Comparison of ENCODE assay signal across 9 cellular contexts in genomic region chr9:34403554-34404380, GRCh38. TPM values are rescaled to one million over a fixed set of nuclear protein-coding genes. Genes with fewer than 3 reads are reported as not detected.
DNase-seq lines count a peak whose midpoint lies in the region; ATAC-seq and TF ChIP-seq lines count a peak whose summit lies in the region.
"Had no signal": no experiment of that assay in that cellular context is flagged by ENCODE, and none has a peak within 500 bp of the region (broad histone marks: within the 10 kb centered on the region; RNA-seq: fewer than 3 reads in every experiment).

No MANE protein-coding gene starts in this region.

- intact Hi-C loops in Right ventricle myocardium superior (cut with DNase I), result loop anchor here (2.0 to 10.0 kb wide), 2 partner anchors 97 to 191 kb away; no protein-coding TSS in a partner anchor

- no peaks in the 10 kb centered on the region for H3K4me1 ChIP-seq in DND-41 (ENCODE audit: insufficient read depth, low read length)
- H3K4me1 ChIP-seq in KMS-11 (ENCODE audit: low read depth, poor library complexity, severe bottlenecking), result no peaks in the 10 kb centered on the region

- H3K9ac ChIP-seq in DND-41 (ENCODE audit: low read depth, low read length) (no peak overlapping the region), KMS-11 (no peak overlapping the region)

- no peak overlapping the region for H2AFZ ChIP-seq in DND-41 (ENCODE audit: low read depth, low read length)
- H2AFZ ChIP-seq in KMS-11 (ENCODE audit: low read depth), result no peak overlapping the region

- no peaks in the 10 kb centered on the region for H3K27me3 ChIP-seq in DND-41 (ENCODE audit: insufficient read depth, low read length, poor library complexity)
- H3K27me3 ChIP-seq in KMS-11 (ENCODE audit: insufficient read depth, low read depth), result no peaks in the 10 kb centered on the region

- H3K9me3 Mint-ChIP-seq in progenitor cell of endocrine pancreas (ENCODE audit: low read depth), result no peaks in the 10 kb centered on the region
- H3K9me3 Mint-ChIP-seq: activated naive CD4-positive, alpha-beta T cell treated with anti-CD3 and anti-CD28 coated beads, Interleukin-2, amount 50 U/mL, for 24 hours had no signal

- H3K4me2 ChIP-seq in DND-41 (ENCODE audit: insufficient read depth, low read length) (no peak overlapping the region), KMS-11 (no peak overlapping the region)

- peaks cover 19% of the 10 kb centered on the region for H4K20me1 ChIP-seq in DND-41 (ENCODE audit: insufficient read depth, low read length)
- H4K20me1 ChIP-seq in KMS-11 (ENCODE audit: insufficient read depth), result no peaks in the 10 kb centered on the region

- H3K4me3 ChIP-seq in DND-41 (ENCODE audit: low read depth in 1 of 2, low read length in 2 of 2) (no peak overlapping the region), KMS-11 (IDR thresholded peaks at IDR 0.05; ENCODE audit: insufficient read depth, low read depth, low read length) (no peak overlapping the region)

- no peaks in the 10 kb centered on the region for H3K9me3 ChIP-seq in DND-41 (ENCODE audit: insufficient read depth, low read length, severe bottlenecking)

- no peaks in the 10 kb centered on the region for H3K27me3 Mint-ChIP-seq in progenitor cell of endocrine pancreas
- H3K27me3 Mint-ChIP-seq: activated naive CD4-positive, alpha-beta T cell treated with anti-CD3 and anti-CD28 coated beads, Interleukin-2, amount 50 U/mL, for 24 hours had no signal

- no peaks in the 10 kb centered on the region for H3K4me1 Mint-ChIP-seq in progenitor cell of endocrine pancreas (ENCODE audit: low read depth)
- H3K4me1 Mint-ChIP-seq: activated naive CD4-positive, alpha-beta T cell treated with anti-CD3 and anti-CD28 coated beads, Interleukin-2, amount 50 U/mL, for 24 hours had no signal

- no peak overlapping the region for H3K4me3 Mint-ChIP-seq in progenitor cell of endocrine pancreas (ENCODE audit: low read depth)
- H3K4me3 Mint-ChIP-seq: activated naive CD4-positive, alpha-beta T cell treated with anti-CD3 and anti-CD28 coated beads, Interleukin-2, amount 50 U/mL, for 24 hours had no signal

- DNase-seq in DND-41, result peak; percentile 60
- peak; percentile 61 for DNase-seq in RPMI7951 (ENCODE audit: low read depth)
- DNase-seq in activated naive CD8-positive, alpha-beta T cell treated with anti-CD3 and anti-CD28 coated beads, Interleukin-2, amount 50 U/mL, for 16 hours (ENCODE audit: low read depth, low spot score), result peak; percentile 15
- DNase-seq in Right ventricle myocardium superior, result peak; percentile 72
- peak; percentile 65 for DNase-seq in progenitor cell of endocrine pancreas (ENCODE audit: low spot score, unreplicated experiment)
- no peak for DNase-seq in SKM-1 (lab: John Stamatoyannopoulos, UW; ENCODE audit: unreplicated experiment)

- no peak overlapping the region for H3K27ac Mint-ChIP-seq in progenitor cell of endocrine pancreas
- H3K27ac Mint-ChIP-seq: activated naive CD4-positive, alpha-beta T cell treated with anti-CD3 and anti-CD28 coated beads, Interleukin-2, amount 50 U/mL, for 24 hours had no signal

- ATAC-seq in DND-41 (ENCODE audit: insufficient read depth, low read depth) (peak; percentile 52; the same call in 1 of the 3 replicates), Right ventricle myocardium superior (ENCODE audit: poor library complexity) (peak; percentile 71), HG03097 (IDR thresholded peaks at IDR 0.05; ENCODE audit: low FRiP score, unreplicated experiment) (no peak)

- H3K79me2 ChIP-seq in DND-41 (ENCODE audit: insufficient read depth, low read length) (no peaks in the 10 kb centered on the region), KMS-11 (ENCODE audit: insufficient read depth, low read depth) (no peaks in the 10 kb centered on the region)

- peaks cover 2% of the 10 kb centered on the region for H3K36me3 Mint-ChIP-seq in progenitor cell of endocrine pancreas (ENCODE audit: insufficient read depth)

- peak; percentile 97 for TF ChIP-seq CTCF in DND-41 (IDR thresholded peaks at IDR 0.05; ENCODE audit: borderline replicate concordance, extremely low read depth, low read length, poor library complexity, severe bottlenecking)
- TF ChIP-seq CTCF in KMS-11 (conservative IDR thresholded peaks at IDR 0.05; ENCODE audit: low read depth, low read length), result peak; percentile 99
- peak; percentile 94 for TF ChIP-seq CTCF in progenitor cell of endocrine pancreas (IDR thresholded peaks at IDR 0.05; ENCODE audit: unreplicated experiment)

- peaks cover 30% of the 10 kb centered on the region for H3K36me3 ChIP-seq in DND-41 (ENCODE audit: insufficient read depth, low read length)
- H3K36me3 ChIP-seq in KMS-11 (ENCODE audit: insufficient read depth), result no peaks in the 10 kb centered on the region

- H3K27ac ChIP-seq in DND-41 (ENCODE audit: low read length) (no peak overlapping the region), KMS-11 (no peak overlapping the region)

RNA-seq across cellular contexts. Expression of gene MYORG, which starts 27.1 kb away (rescaled TPM):
- total RNA-seq in RPMI7951 (2014; rRNA removed; shearing (Covaris generic)), result 1.7 and 2.0 TPM in 2 replicates
- total RNA-seq in Right ventricle myocardium superior, result 8.1 TPM
- 8.8 and 9.2 TPM in 2 replicates for total RNA-seq in progenitor cell of endocrine pancreas

RNA-seq across cellular contexts. Expression of gene FAM219A, which starts 54.6 kb away (rescaled TPM):
- 10.7 and 11.2 TPM in 2 replicates for total RNA-seq in RPMI7951 (2014; rRNA removed; shearing (Covaris generic))
- total RNA-seq in Right ventricle myocardium superior (20.6 TPM), progenitor cell of endocrine pancreas (17.5 and 19.2 TPM in 2 replicates)

RNA-seq across cellular contexts. Expression of gene DNAI1, which starts 54.8 kb away (rescaled TPM):
- total RNA-seq in RPMI7951 (2014; rRNA removed; shearing (Covaris generic)), result not detected in 2 replicates
- total RNA-seq in Right ventricle myocardium superior (not detected), progenitor cell of endocrine pancreas (1.2 and 3.5 TPM in 2 replicates)
